12 cellular contexts compared by ENCODE assay signal in genomic region chr2:38098351-38099095, GRCh38. TPM values are rescaled to one million over a fixed set of nuclear protein-coding genes. Genes with fewer than 3 reads are reported as not detected.
A peak's percentile ranks its signal among the peaks of the same experiment; 100 is the strongest.
DNase-seq lines count a peak whose midpoint lies in the region; ATAC-seq, FAIRE-seq and TF ChIP-seq lines count a peak whose summit lies in the region.
"Had no signal": no experiment of that assay in that cellular context is flagged by ENCODE, and none has a peak within 500 bp of the region (broad histone marks: within the 10 kb centered on the region; RNA-seq: fewer than 3 reads in every experiment).

No MANE protein-coding gene starts in this region.

- H3K9me3 ChIP-seq in heart left ventricle: peaks cover 0 to 7% (median 0%) of the 10 kb centered on the region in 12 donors
- no peaks in the 10 kb centered on the region for H3K9me3 ChIP-seq in sigmoid colon

- no peak for TF ChIP-seq EP300 in sigmoid colon (IDR thresholded peaks at IDR 0.05)

- peaks cover 3% of the 10 kb centered on the region for H3K36me3 Mint-ChIP-seq in activated T-helper 1 cell treated with anti-CD3 and anti-CD28 coated beads, Interleukin-12 subunit alpha, Interleukin-12 subunit beta, Interleukin-2, Interleukin-4 antibody, amounts not matched to agents 30 ng/mL and 10 ng/mL and 1 ng/mL, durations not matched to agents 14 hours and 24 hours and 36 hours (ENCODE audit: low read depth)
- H3K36me3 Mint-ChIP-seq: T-cell had no signal

- H3K4me1 ChIP-seq in heart left ventricle (peaks cover 0 to 62% (median 48%) of the 10 kb centered on the region in 12 donors), sigmoid colon (peaks cover 0 to 14% (median 9%) of the 10 kb centered on the region in 4 donors)

- peak overlapping the region; percentile 40 to 91 (median 76) for H3K27ac ChIP-seq in heart left ventricle
- H3K27ac ChIP-seq in sigmoid colon: peak overlapping the region; percentile 2 to 35 (median 22)

- intact Hi-C loops in activated T-helper 1 cell treated with anti-CD3 and anti-CD28 coated beads, Interleukin-12 subunit alpha, Interleukin-12 subunit beta, Interleukin-2, Interleukin-4 antibody, amounts not matched to agents 30 ng/mL and 10 ng/mL and 1 ng/mL, durations not matched to agents 14 hours and 24 hours and 36 hours (cut with micrococcal nuclease): no loop called here
- intact Hi-C loops in heart left ventricle (cut with DNase I): no loop called here
- intact Hi-C loops in sigmoid colon (cut with DNase I): no loop called here

- H3K4me1 Mint-ChIP-seq in activated T-helper 1 cell treated with anti-CD3 and anti-CD28 coated beads, Interleukin-12 subunit alpha, Interleukin-12 subunit beta, Interleukin-2, Interleukin-4 antibody, amounts not matched to agents 30 ng/mL and 10 ng/mL and 1 ng/mL, durations not matched to agents 14 hours and 24 hours and 36 hours (ENCODE audit: low read depth): peaks cover 52% of the 10 kb centered on the region

- DNase-seq in GM12891 (ENCODE audit: insufficient read length, low spot score) (no peak), heart left ventricle (peak in 3 of 5 donors; percentile 32 to 39 (median 37)), sigmoid colon (no peak), SKM-1 treated with dmso at 0.1 percent for 144 hours (lab: John Stamatoyannopoulos, UW; ENCODE audit: unreplicated experiment) (no peak), foreskin melanocyte (no peak)
- DNase-seq in activated T-helper 1 cell treated with anti-CD3 and anti-CD28 coated beads, Interleukin-12 subunit alpha, Interleukin-12 subunit beta, Interleukin-2, Interleukin-4 antibody, amounts not matched to agents 30 ng/mL and 10 ng/mL and 1 ng/mL, durations not matched to agents 14 hours and 24 hours and 36 hours (ENCODE audit: low spot score): no peak
- no peak for DNase-seq in effector CD4-positive, alpha-beta T cell
- DNase-seq: DMS153; NCI-H187; stimulated activated CD4-positive, alpha-beta T cell treated with anti-CD3 and anti-CD28 coated beads, Interleukin-12 subunit alpha, Interleukin-12 subunit beta, amount 100 ng/mL, for 4 hours; T-cell had no signal

- peaks cover 4% of the 10 kb centered on the region for H3K9me3 Mint-ChIP-seq in activated T-helper 1 cell treated with anti-CD3 and anti-CD28 coated beads, Interleukin-12 subunit alpha, Interleukin-12 subunit beta, Interleukin-2, Interleukin-4 antibody, amounts not matched to agents 30 ng/mL and 10 ng/mL and 1 ng/mL, durations not matched to agents 14 hours and 24 hours and 36 hours

- peak overlapping the region in 8 of 12 donors; percentile 17 to 48 (median 35) for H3K4me3 ChIP-seq in heart left ventricle
- peak overlapping the region in 2 of 4 donors; percentile 11 to 20 for H3K4me3 ChIP-seq in sigmoid colon

- 14 to 22% (median 21%) methylated on average over 12 of the region's 12 CpGs for WGBS in heart left ventricle, 4 donors
- 38 to 62% methylated on average over 12 of the region's 12 CpGs for WGBS in sigmoid colon, 2 donors

- TF ChIP-seq POLR2A in GM12891 (IDR thresholded peaks at IDR 0.05; ENCODE audit: low read depth, low read length): no peak
- TF ChIP-seq POLR2A in heart left ventricle (IDR thresholded peaks at IDR 0.05): no peak
- TF ChIP-seq POLR2A in sigmoid colon (IDR thresholded peaks at IDR 0.05): no peak

- H3K27me3 ChIP-seq in heart left ventricle (peaks cover 0 to 10% (median 0%) of the 10 kb centered on the region in 9 donors), sigmoid colon (no peaks in the 10 kb centered on the region)

- no peak for TF ChIP-seq CTCF in heart left ventricle (IDR thresholded peaks at IDR 0.05)
- no peak for TF ChIP-seq CTCF in sigmoid colon (IDR thresholded peaks at IDR 0.05)

- no peak overlapping the region for H3K27ac Mint-ChIP-seq in activated T-helper 1 cell treated with anti-CD3 and anti-CD28 coated beads, Interleukin-12 subunit alpha, Interleukin-12 subunit beta, Interleukin-2, Interleukin-4 antibody, amounts not matched to agents 30 ng/mL and 10 ng/mL and 1 ng/mL, durations not matched to agents 14 hours and 24 hours and 36 hours
- H3K27ac Mint-ChIP-seq: T-cell had no signal

- peaks cover 39% of the 10 kb centered on the region for H3K27me3 Mint-ChIP-seq in activated T-helper 1 cell treated with anti-CD3 and anti-CD28 coated beads, Interleukin-12 subunit alpha, Interleukin-12 subunit beta, Interleukin-2, Interleukin-4 antibody, amounts not matched to agents 30 ng/mL and 10 ng/mL and 1 ng/mL, durations not matched to agents 14 hours and 24 hours and 36 hours (ENCODE audit: insufficient read depth)

- ATAC-seq in heart left ventricle: peak in 3 of 4 donors; percentile 21 to 36 (median 33)
- no peak for ATAC-seq in HG03469 (IDR thresholded peaks at IDR 0.05; ENCODE audit: unreplicated experiment)
- ATAC-seq: T-cell had no signal

- peak; percentile 38 for FAIRE-seq in GM12891 (lab: Jason Lieb, UNC)

- H3K4me3 Mint-ChIP-seq in activated T-helper 1 cell treated with anti-CD3 and anti-CD28 coated beads, Interleukin-12 subunit alpha, Interleukin-12 subunit beta, Interleukin-2, Interleukin-4 antibody, amounts not matched to agents 30 ng/mL and 10 ng/mL and 1 ng/mL, durations not matched to agents 14 hours and 24 hours and 36 hours: peak overlapping the region; percentile 21
- H3K4me3 Mint-ChIP-seq: T-cell had no signal

- H3K36me3 ChIP-seq in heart left ventricle (no peaks in the 10 kb centered on the region), sigmoid colon (no peaks in the 10 kb centered on the region)

TF ChIP-seq in GM12891, 5 proteins besides CTCF, POLR2A, EP300 and RAD21:
- TF ChIP-seq TAF1 (IDR thresholded peaks at IDR 0.05; ENCODE audit: low read depth, low read length) (no peak), POLR2AphosphoS5 (IDR thresholded peaks at IDR 0.05; ENCODE audit: low read depth, low read length) (no peak), SPI1 (IDR thresholded peaks at IDR 0.05; ENCODE audit: low read depth, low read length) (peak; percentile 70)
TF ChIP-seq in GM12891: peak in this region for 1.

RNA-seq across cellular contexts. Expression of gene CYP1B1, which starts 22.6 kb away (rescaled TPM):
- 21.9 TPM for polyA plus RNA-seq in GM12891 (2012; ENCODE audit: low read depth, missing spikeins)
- 12.7 and 14.7 TPM in 2 replicates for total RNA-seq in activated T-helper 1 cell treated with anti-CD3 and anti-CD28 coated beads, Interleukin-12 subunit alpha, Interleukin-12 subunit beta, Interleukin-2, Interleukin-4 antibody, amounts not matched to agents 30 ng/mL and 10 ng/mL and 1 ng/mL, durations not matched to agents 14 hours and 24 hours and 36 hours
- total RNA-seq in heart left ventricle (10 to 100 TPM; 11.2 to 68.8 (median 24.5) TPM), sigmoid colon (10 to 100 TPM; 12.2 to 24.6 (median 12.7) TPM)
- polyA plus RNA-seq in heart left ventricle (1 to 10 TPM; 3.9 to 8.9 TPM), sigmoid colon (1 to 10 TPM; 1.4 to 8.4 (median 1.7) TPM)

Comparison
In these comparisons a context has a peak if more than half of its experiments do, and no peak if none do; other contexts are left out.
1. DNase-seq: peak in heart left ventricle (3 of 5); none in GM12891 (single experiment), activated T-helper 1 cell treated with anti-CD3 and anti-CD28 coated beads, Interleukin-12 subunit alpha, Interleukin-12 subunit beta, Interleukin-2, Interleukin-4 antibody, amounts not matched to agents 30 ng/mL and 10 ng/mL and 1 ng/mL, durations not matched to agents 14 hours and 24 hours and 36 hours (single experiment), sigmoid colon (single experiment), effector CD4-positive, alpha-beta T cell (single experiment), SKM-1 treated with dmso at 0.1 percent for 144 hours (single experiment) and foreskin melanocyte (single experiment).